Comparison of ENCODE assay signal across 12 cellular contexts in genomic region chr6:13702809-13703302, GRCh38.
DNase-seq lines count a peak whose midpoint lies in the region; ATAC-seq and TF ChIP-seq lines count a peak whose summit lies in the region.
"Had no signal": no experiment of that assay in that cellular context is flagged by ENCODE, and none has a peak within 500 bp of the region (broad histone marks: within the 10 kb centered on the region; RNA-seq: fewer than 3 reads in every experiment).

No MANE protein-coding gene starts in this region.

- ATAC-seq in GM18502 (IDR thresholded peaks at IDR 0.05; ENCODE audit: poor library complexity, unreplicated experiment) (peak; percentile 71), HG03196 (IDR thresholded peaks at IDR 0.05; ENCODE audit: unreplicated experiment) (peak; percentile 57), HG03159 (IDR thresholded peaks at IDR 0.05; ENCODE audit: unreplicated experiment) (no peak)

- no peaks in the 10 kb centered on the region for H3F3A ChIP-seq in MM.1S (ENCODE audit: insufficient read depth, low read length)

- DNase-seq in SIG-M5 (lab: John Stamatoyannopoulos, UW), result peak; percentile 47
- peak; percentile 44 for DNase-seq in medulla oblongata (ENCODE audit: extremely low spot score)
- DNase-seq in NCI-H2171 treated with DMSO at 0.1 percent for 48 hours (lab: John Stamatoyannopoulos, UW), result no peak
- DNase-seq in foreskin melanocyte, result no peak
- no peak for DNase-seq in MM.1S
- DNase-seq: C1 segment of cervical spinal cord, glutamatergic neuron, left ventricle myocardium inferior, NCI-H524 treated with DMSO at 0.1 percent for 48 hours had no signal

- no peaks in the 10 kb centered on the region; the same call in 1 of the 2 replicates for H3K36me3 ChIP-seq in MM.1S (replicated peaks; ENCODE audit: insufficient read depth, low read length)
- H3K36me3 ChIP-seq: left ventricle myocardium inferior had no signal

- no peak overlapping the region for H2AFZ ChIP-seq in MM.1S (ENCODE audit: low read length)

- peaks cover 99% of the 10 kb centered on the region for H3K79me2 ChIP-seq in MM.1S (ENCODE audit: low read length)

- H3K4me3 ChIP-seq in MM.1S (ENCODE audit: low read length), result no peak overlapping the region
- H3K4me3 ChIP-seq: left ventricle myocardium inferior had no signal

- H3K9me2 ChIP-seq in MM.1S (replicated peaks; ENCODE audit: insufficient read depth, low read length), result no peaks in the 10 kb centered on the region

- no peak overlapping the region for H3K27ac ChIP-seq in MM.1S (ENCODE audit: low read length)
- H3K27ac ChIP-seq: left ventricle myocardium inferior had no signal

- H3K9ac ChIP-seq in MM.1S (ENCODE audit: low read length), result no peak overlapping the region

- H3K27me3 ChIP-seq in MM.1S (replicated peaks; ENCODE audit: insufficient read depth, low read length), result no peaks in the 10 kb centered on the region

- peaks cover 4% of the 10 kb centered on the region; the same call in 1 of the 2 replicates for H3K4me1 ChIP-seq in MM.1S (ENCODE audit: low read length)

- TF ChIP-seq CTCF in MM.1S (IDR thresholded peaks at IDR 0.05; ENCODE audit: low read length), result no peak

- H3K4me2 ChIP-seq in MM.1S (ENCODE audit: low read depth, low read length), result no peak overlapping the region

- no peaks in the 10 kb centered on the region for H3K9me3 ChIP-seq in MM.1S (replicated peaks; ENCODE audit: insufficient read depth, low read length)
- H3K9me3 ChIP-seq: left ventricle myocardium inferior had no signal

- no peaks in the 10 kb centered on the region for H4K20me1 ChIP-seq in MM.1S (ENCODE audit: insufficient read depth, low read length)

Comparison
In these comparisons a context has a peak if more than half of its experiments do, and no peak if none do; other contexts are left out.
1. DNase-seq: peak in SIG-M5 (single experiment) and medulla oblongata (single experiment); none in NCI-H2171 treated with DMSO at 0.1 percent for 48 hours (single experiment), foreskin melanocyte (single experiment) and MM.1S (single experiment).